Comparison of ENCODE assay signal across 8 cellular contexts in genomic region chr1:42684139-42684538, GRCh38.
DNase-seq lines count a peak whose midpoint lies in the region; ATAC-seq and TF ChIP-seq lines count a peak whose summit lies in the region.

No MANE protein-coding gene starts in this region.

- peak overlapping the region; percentile 96 for H3K27ac ChIP-seq in VCaP

- H3K4me3 ChIP-seq in AG09309 (ENCODE audit: control insufficient read depth, low read depth, low read length) = peak overlapping the region; percentile 92

- no peak for ATAC-seq in GM21723 (IDR thresholded peaks at IDR 0.05; ENCODE audit: unreplicated experiment)

- no peak for TF ChIP-seq CTCF in AG09309 (IDR thresholded peaks at IDR 0.05; ENCODE audit: control insufficient read depth, insufficient read depth, low read depth, low read length, missing control alignments)
- no peak for TF ChIP-seq CTCF in VCaP (conservative IDR thresholded peaks at IDR 0.05)

- DNase-seq in AG09309 (ENCODE audit: low read depth) = no peak
- peak; percentile 31 for DNase-seq in HEK293T (ENCODE audit: extremely low spot score)
- DNase-seq in fibroblast of peridontal ligament (ENCODE audit: extremely low read depth) = peak; percentile 15
- DNase-seq in stimulated activated CD4-positive, alpha-beta T cell treated with anti-CD3 and anti-CD28 coated beads, Interleukin-1b, Interleukin-23, amount 100 ng/mL, for 48 hours = peak; percentile 34
- DNase-seq in cerebellar nuclear complex (lab: John Stamatoyannopoulos, UW) = no peak
- DNase-seq in inferior parietal cortex (ENCODE audit: extremely low spot score) = no peak

- POLR2A ChIA-PET in HEK293T (lab: Yijun Ruan, JAX) = interaction anchor here (2.4 to 3.8 kb wide), 3 partner anchors 8 to 82 kb away, joined by 31 to 32 read pairs (median 31); partner anchors contain the start of genes C1orf50, P3H1 and PPIH

- CTCF ChIA-PET in HEK293T (lab: Yijun Ruan, JAX) = no interaction called here

TF ChIP-seq in HEK293T, 16 proteins besides CTCF, POLR2A, EP300 and RAD21:
- TF ChIP-seq FOXA1 (IDR thresholded peaks at IDR 0.05) (no peak), L3MBTL2 (conservative IDR thresholded peaks at IDR 0.05) (no peak), NFRKB (IDR thresholded peaks at IDR 0.05) (no peak), FOXM1 (IDR thresholded peaks at IDR 0.05; ENCODE audit: borderline replicate concordance) (no peak), PKNOX1 (IDR thresholded peaks at IDR 0.05) (no peak), SUZ12 (IDR thresholded peaks at IDR 0.05) (no peak), ARNT (IDR thresholded peaks at IDR 0.05) (no peak), TARDBP (IDR thresholded peaks at IDR 0.05) (no peak), ZNF384 (IDR thresholded peaks at IDR 0.05) (no peak), ELF4 (IDR thresholded peaks at IDR 0.05) (no peak), CTBP1 (IDR thresholded peaks at IDR 0.05; ENCODE audit: borderline replicate concordance) (no peak)

Comparison
In these comparisons a context has a peak if more than half of its experiments do, and no peak if none do; other contexts are left out.
1. DNase-seq: peak in HEK293T (single experiment), fibroblast of peridontal ligament (single experiment) and stimulated activated CD4-positive, alpha-beta T cell treated with anti-CD3 and anti-CD28 coated beads, Interleukin-1b, Interleukin-23, amount 100 ng/mL, for 48 hours (single experiment); none in AG09309 (single experiment), cerebellar nuclear complex (0 of 2) and inferior parietal cortex (single experiment).